ENCODE assay signal across 1 cellular context in the genomic region with DNA sequence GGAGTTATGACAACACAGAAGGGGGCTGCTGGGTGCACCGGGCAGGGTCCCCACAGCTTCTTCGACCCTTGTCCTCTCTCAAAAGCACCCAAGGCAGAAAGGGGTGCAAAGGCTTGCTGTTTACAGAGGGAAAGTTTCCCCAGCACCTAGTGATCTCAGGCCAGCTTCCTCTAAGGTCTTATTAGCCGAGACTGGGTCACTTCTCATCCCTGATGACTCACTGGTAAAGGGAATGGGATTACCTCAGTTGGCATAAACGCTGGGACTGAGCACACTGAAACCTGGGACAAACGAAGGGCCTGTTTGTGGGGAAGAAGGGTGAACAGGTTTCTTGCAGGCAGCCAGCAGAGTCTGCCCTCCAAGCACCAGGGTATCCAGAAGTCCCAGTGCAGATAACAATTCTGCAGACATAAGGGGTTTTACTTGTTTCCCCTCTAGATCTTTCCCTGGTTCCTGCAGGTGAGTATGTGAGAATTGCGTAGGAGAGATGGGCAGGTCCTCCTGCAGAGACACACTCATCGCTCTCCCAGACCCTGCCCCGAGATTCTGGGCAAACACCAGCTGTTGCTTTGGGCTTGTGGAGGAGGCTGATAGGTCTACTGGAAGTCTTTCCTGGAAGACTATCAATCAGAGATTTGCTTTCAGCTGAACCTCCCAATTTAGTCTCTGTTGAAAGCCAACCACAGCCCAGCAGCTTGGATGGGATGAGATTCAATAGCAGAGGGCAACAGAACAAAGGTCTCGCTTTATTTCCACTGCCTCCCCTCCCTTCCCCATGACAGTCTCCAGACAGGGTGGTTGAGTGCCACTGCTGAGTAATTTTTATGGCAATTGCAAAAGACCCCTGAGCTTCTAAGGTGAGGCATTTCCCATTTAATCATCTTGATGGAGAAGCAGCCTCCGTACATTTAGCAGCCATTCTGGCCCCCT.
TF ChIP-seq lines count a peak whose summit lies in the region.

No MANE protein-coding gene starts in this region.

TF ChIP-seq in SK-N-SH treated with all-trans-retinoic acid at 6 μM for 48 hours, 23 proteins besides CTCF, POLR2A, EP300 and RAD21 (continued from another document):
- TF ChIP-seq, protein P1, sequence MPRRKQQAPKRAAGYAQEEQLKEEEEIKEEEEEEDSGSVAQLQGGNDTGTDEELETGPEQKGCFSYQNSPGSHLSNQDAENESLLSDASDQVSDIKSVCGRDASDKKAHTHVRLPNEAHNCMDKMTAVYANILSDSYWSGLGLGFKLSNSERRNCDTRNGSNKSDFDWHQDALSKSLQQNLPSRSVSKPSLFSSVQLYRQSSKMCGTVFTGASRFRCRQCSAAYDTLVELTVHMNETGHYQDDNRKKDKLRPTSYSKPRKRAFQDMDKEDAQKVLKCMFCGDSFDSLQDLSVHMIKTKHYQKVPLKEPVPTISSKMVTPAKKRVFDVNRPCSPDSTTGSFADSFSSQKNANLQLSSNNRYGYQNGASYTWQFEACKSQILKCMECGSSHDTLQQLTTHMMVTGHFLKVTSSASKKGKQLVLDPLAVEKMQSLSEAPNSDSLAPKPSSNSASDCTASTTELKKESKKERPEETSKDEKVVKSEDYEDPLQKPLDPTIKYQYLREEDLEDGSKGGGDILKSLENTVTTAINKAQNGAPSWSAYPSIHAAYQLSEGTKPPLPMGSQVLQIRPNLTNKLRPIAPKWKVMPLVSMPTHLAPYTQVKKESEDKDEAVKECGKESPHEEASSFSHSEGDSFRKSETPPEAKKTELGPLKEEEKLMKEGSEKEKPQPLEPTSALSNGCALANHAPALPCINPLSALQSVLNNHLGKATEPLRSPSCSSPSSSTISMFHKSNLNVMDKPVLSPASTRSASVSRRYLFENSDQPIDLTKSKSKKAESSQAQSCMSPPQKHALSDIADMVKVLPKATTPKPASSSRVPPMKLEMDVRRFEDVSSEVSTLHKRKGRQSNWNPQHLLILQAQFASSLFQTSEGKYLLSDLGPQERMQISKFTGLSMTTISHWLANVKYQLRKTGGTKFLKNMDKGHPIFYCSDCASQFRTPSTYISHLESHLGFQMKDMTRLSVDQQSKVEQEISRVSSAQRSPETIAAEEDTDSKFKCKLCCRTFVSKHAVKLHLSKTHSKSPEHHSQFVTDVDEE (CRISPR knock-in tag; IDR thresholded peaks at IDR 0.05): no peak
- TF ChIP-seq, protein P2, sequence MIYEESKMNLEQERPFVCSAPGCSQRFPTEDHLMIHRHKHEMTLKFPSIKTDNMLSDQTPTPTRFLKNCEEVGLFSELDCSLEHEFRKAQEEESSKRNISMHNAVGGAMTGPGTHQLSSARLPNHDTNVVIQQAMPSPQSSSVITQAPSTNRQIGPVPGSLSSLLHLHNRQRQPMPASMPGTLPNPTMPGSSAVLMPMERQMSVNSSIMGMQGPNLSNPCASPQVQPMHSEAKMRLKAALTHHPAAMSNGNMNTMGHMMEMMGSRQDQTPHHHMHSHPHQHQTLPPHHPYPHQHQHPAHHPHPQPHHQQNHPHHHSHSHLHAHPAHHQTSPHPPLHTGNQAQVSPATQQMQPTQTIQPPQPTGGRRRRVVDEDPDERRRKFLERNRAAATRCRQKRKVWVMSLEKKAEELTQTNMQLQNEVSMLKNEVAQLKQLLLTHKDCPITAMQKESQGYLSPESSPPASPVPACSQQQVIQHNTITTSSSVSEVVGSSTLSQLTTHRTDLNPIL (CRISPR knock-in tag; IDR thresholded peaks at IDR 0.05; ENCODE audit: low read depth): no peak
- TF ChIP-seq, protein P3, sequence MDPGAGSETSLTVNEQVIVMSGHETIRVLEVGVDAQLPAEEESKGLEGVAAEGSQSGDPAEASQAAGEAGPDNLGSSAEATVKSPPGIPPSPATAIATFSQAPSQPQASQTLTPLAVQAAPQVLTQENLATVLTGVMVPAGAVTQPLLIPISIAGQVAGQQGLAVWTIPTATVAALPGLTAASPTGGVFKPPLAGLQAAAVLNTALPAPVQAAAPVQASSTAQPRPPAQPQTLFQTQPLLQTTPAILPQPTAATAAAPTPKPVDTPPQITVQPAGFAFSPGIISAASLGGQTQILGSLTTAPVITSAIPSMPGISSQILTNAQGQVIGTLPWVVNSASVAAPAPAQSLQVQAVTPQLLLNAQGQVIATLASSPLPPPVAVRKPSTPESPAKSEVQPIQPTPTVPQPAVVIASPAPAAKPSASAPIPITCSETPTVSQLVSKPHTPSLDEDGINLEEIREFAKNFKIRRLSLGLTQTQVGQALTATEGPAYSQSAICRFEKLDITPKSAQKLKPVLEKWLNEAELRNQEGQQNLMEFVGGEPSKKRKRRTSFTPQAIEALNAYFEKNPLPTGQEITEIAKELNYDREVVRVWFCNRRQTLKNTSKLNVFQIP (CRISPR knock-in tag; IDR thresholded peaks at IDR 0.05; ENCODE audit: borderline replicate concordance, low read depth): no peak
- no peak for TF ChIP-seq ISL1 (CRISPR knock-in tag; IDR thresholded peaks at IDR 0.05)
